Comparison of ENCODE assay signal across 15 cellular contexts in genomic region chr2:25312958-25313710, GRCh38.
A peak's percentile ranks its signal among the peaks of the same experiment; 100 is the strongest.
DNase-seq lines count a peak whose midpoint lies in the region; FAIRE-seq lines count a peak whose summit lies in the region.
"Had no signal": no experiment of that assay in that cellular context is flagged by ENCODE, and none has a peak within 500 bp of the region (broad histone marks: within the 10 kb centered on the region; RNA-seq: fewer than 3 reads in every experiment).

No MANE protein-coding gene starts in this region.

- DNase-seq in DMS53 (lab: John Stamatoyannopoulos, UW): peak; percentile 8
- DNase-seq in DMS53 treated with DMSO at 0.1 percent for 48 hours (lab: John Stamatoyannopoulos, UW; ENCODE audit: unreplicated experiment): no peak
- peak; percentile 36 to 39 for DNase-seq in activated CD4-positive, alpha-beta T cell treated with anti-CD3 and anti-CD28 coated beads, Interleukin-2, amount 50 U/mL, for 4 hours
- DNase-seq in stimulated activated CD8-positive, alpha-beta memory T cell treated with anti-CD3 and anti-CD28 coated beads, Interleukin-7, amount 100 ng/mL, for 4 hours (ENCODE audit: low read depth in 2 of 2): peak; percentile 33 to 54
- DNase-seq in urothelium cell line (ENCODE audit: low spot score): no peak
- no peak for DNase-seq in LoVo (ENCODE audit: low spot score)
- no peak for DNase-seq in NCI-H1092 (lab: John Stamatoyannopoulos, UW)
- DNase-seq: amniotic stem cell, DMS79, hippocampal formation, NCI-H2029 treated with DMSO at 0.1 percent for 48 hours, PC-3, T1000 had no signal

- peak overlapping the region; percentile 39 for H3K27ac ChIP-seq in cingulate gyrus (ENCODE audit: low read depth, low read length)
- H3K27ac ChIP-seq: 22Rv1 had no signal

- FAIRE-seq in urothelium cell line (lab: Jason Lieb, UNC): no peak

Comparison
In these comparisons a context has a peak if more than half of its experiments do, and no peak if none do; other contexts are left out.
1. DNase-seq: peak in DMS53 (single experiment), activated CD4-positive, alpha-beta T cell treated with anti-CD3 and anti-CD28 coated beads, Interleukin-2, amount 50 U/mL, for 4 hours (2 of 2) and stimulated activated CD8-positive, alpha-beta memory T cell treated with anti-CD3 and anti-CD28 coated beads, Interleukin-7, amount 100 ng/mL, for 4 hours (2 of 2); none in DMS53 treated with DMSO at 0.1 percent for 48 hours (single experiment), urothelium cell line (single experiment), LoVo (single experiment) and NCI-H1092 (single experiment).